18 cellular contexts compared by ENCODE assay signal in genomic region chr1:101219919-101220695, GRCh38. TPM values are rescaled to one million over a fixed set of nuclear protein-coding genes. Genes with fewer than 3 reads are reported as not detected.
DNase-seq lines count a peak whose midpoint lies in the region; ATAC-seq and TF ChIP-seq lines count a peak whose summit lies in the region.
"Had no signal": no experiment of that assay in that cellular context is flagged by ENCODE, and none has a peak within 500 bp of the region (broad histone marks: within the 10 kb centered on the region; RNA-seq: fewer than 3 reads in every experiment).

No MANE protein-coding gene starts in this region.

- dilution Hi-C loops in IMR-90 (cut with HindIII; ENCODE audit: low sequenced_read_pairs, unreplicated experiment), result no loop called here

- no peak overlapping the region for H2BK20ac ChIP-seq in IMR-90 (ENCODE audit: low read depth, low read length)

- H3K27ac ChIP-seq in IMR-90 (ENCODE audit: insufficient read depth, low read length), result no peak overlapping the region
- H3K27ac ChIP-seq: testis had no signal

- peak; percentile 46 for DNase-seq in NCI-H748 (lab: John Stamatoyannopoulos, UW; ENCODE audit: unreplicated experiment)
- no peak for DNase-seq in NCI-H748 treated with DMSO at 0.1 percent for 48 hours (lab: John Stamatoyannopoulos, UW)
- no peak for DNase-seq in IMR-90
- peak; percentile 21 for DNase-seq in choroid plexus epithelial cell (ENCODE audit: low read depth)
- peak; percentile 8 for DNase-seq in midbrain (lab: John Stamatoyannopoulos, UW)
- DNase-seq: activated B cell treated with CpG ODN at 0.5 μM for 24 hours; activated CD8-positive, alpha-beta T cell treated with anti-CD3 and anti-CD28 coated beads, Interleukin-2, amount 10 ng/mL, durations not matched to agents 7 days and 5 days; activated T-cell treated with anti-CD3 and anti-CD28 coated beads, Interleukin-2, amount 50 U/mL, for 24 hours; CD8-positive, alpha-beta T cell; hippocampal formation; mammary epithelial cell; NCI-H510A treated with DMSO at 0.1 percent for 48 hours; T-helper 17 cell; testis had no signal

- H4K20me1 ChIP-seq in IMR-90 (ENCODE audit: insufficient read depth, low read length), result no peaks in the 10 kb centered on the region

- no peak overlapping the region for H2BK15ac ChIP-seq in IMR-90 (ENCODE audit: low read depth, low read length)

- no peak overlapping the region for H2BK5ac ChIP-seq in IMR-90 (ENCODE audit: low read depth, low read length, poor library complexity, severe bottlenecking)

- H3K4me3 ChIP-seq in IMR-90 (ENCODE audit: insufficient read depth, low read depth, low read length), result no peak overlapping the region
- no peak overlapping the region for H3K4me3 ChIP-seq in choroid plexus epithelial cell (ENCODE audit: low read depth, low read length)
- H3K4me3 ChIP-seq: testis had no signal

- ATAC-seq in IMR-90 (ENCODE audit: low read depth) (no peak), GM18861 (IDR thresholded peaks at IDR 0.05; ENCODE audit: unreplicated experiment) (no peak), GM21723 (IDR thresholded peaks at IDR 0.05; ENCODE audit: unreplicated experiment) (no peak)
- ATAC-seq: activated CD8-positive, alpha-beta T cell treated with anti-CD3 and anti-CD28 coated beads, Interleukin-2, amount 10 ng/mL, durations not matched to agents 7 days and 5 days; CD8-positive, alpha-beta T cell; sciatic nerve; T-helper 17 cell had no signal

- no peaks in the 10 kb centered on the region for H3K4me1 ChIP-seq in IMR-90 (ENCODE audit: control insufficient read depth, insufficient read depth, low read length)
- H3K4me1 ChIP-seq: testis had no signal

- no peak overlapping the region for H3K9ac ChIP-seq in IMR-90 (ENCODE audit: low read depth, low read length)

- H2AK5ac ChIP-seq in IMR-90 (ENCODE audit: low read depth, low read length), result no peak overlapping the region

- no peak for TF ChIP-seq POLR2A in IMR-90 (IDR thresholded peaks at IDR 0.05; ENCODE audit: low read depth, low read length)

- H2BK120ac ChIP-seq in IMR-90 (ENCODE audit: low read depth, low read length), result no peak overlapping the region

- H2AFZ ChIP-seq in IMR-90 (replicated peaks; ENCODE audit: low read length, poor library complexity), result peak overlapping the region; percentile 23

- TF ChIP-seq CTCF in IMR-90 (conservative IDR thresholded peaks at IDR 0.05; ENCODE audit: low read depth, low read length) (no peak), choroid plexus epithelial cell (conservative IDR thresholded peaks at IDR 0.05; ENCODE audit: low read depth, low read length) (no peak)

- H3K9me1 ChIP-seq in IMR-90 (ENCODE audit: insufficient read depth, low read length), result no peaks in the 10 kb centered on the region

- H3K23ac ChIP-seq in IMR-90 (ENCODE audit: low read depth, low read length), result no peak overlapping the region

- H4K91ac ChIP-seq in IMR-90 (ENCODE audit: insufficient read depth, low read depth, low read length), result no peak overlapping the region

- in situ Hi-C loops in IMR-90 (cut with MboI; ENCODE audit: low sequenced_read_pairs), result no loop called here

- no peak overlapping the region for H3K14ac ChIP-seq in IMR-90 (replicated peaks; ENCODE audit: low read depth, low read length)

- POLR2A ChIA-PET in IMR-90 (lab: Charles Lee; ENCODE audit: unreplicated experiment), result no interaction called here

- intact Hi-C loops in IMR-90 (cut with micrococcal nuclease), result no loop called here

- H4K5ac ChIP-seq in IMR-90 (ENCODE audit: low read depth, low read length), result no peak overlapping the region

- CTCF ChIA-PET in IMR-90 (lab: Yijun Ruan, JAX), result no interaction called here

- no peaks in the 10 kb centered on the region for H3K27me3 ChIP-seq in IMR-90 (ENCODE audit: control insufficient read depth, insufficient read depth, low read length)
- H3K27me3 ChIP-seq: testis had no signal

- no peak overlapping the region for H3K56ac ChIP-seq in IMR-90 (ENCODE audit: extremely low read depth, insufficient read depth, low read length)

- no peaks in the 10 kb centered on the region for H3K9me3 ChIP-seq in IMR-90 (ENCODE audit: control insufficient read depth, insufficient read depth, low read length)
- H3K9me3 ChIP-seq: testis had no signal

- H3K36me3 ChIP-seq in IMR-90 (ENCODE audit: control insufficient read depth, insufficient read depth, low read length), result no peaks in the 10 kb centered on the region

- H3K4ac ChIP-seq in IMR-90 (ENCODE audit: low read depth, low read length), result no peak overlapping the region

- no peak overlapping the region for H3K4me2 ChIP-seq in IMR-90 (ENCODE audit: low read depth, low read length)

- H4K8ac ChIP-seq in IMR-90 (ENCODE audit: low read depth in 2 of 2, low read length in 2 of 2), result no peak overlapping the region

- WGBS in IMR-90 (ENCODE audit: extremely low coverage in 2 of 2, insufficient read length in 1 of 2), 2 experiments, result 83% methylated on average over 1 of the region's 11 CpGs; no CpG with 5 or more reads in 1 of the 2 experiments

- no TSS peak for BruUV-seq in IMR-90 (replicated peaks; lab: Mats Ljungman, UMichigan)

- TF ChIP-seq RAD21 in IMR-90 (IDR thresholded peaks at IDR 0.05; ENCODE audit: low read length), result no peak

- no peaks in the 10 kb centered on the region for H3K79me1 ChIP-seq in IMR-90 (ENCODE audit: low read depth in 1 of 2, low read length in 2 of 2)

- H3K18ac ChIP-seq in IMR-90 (ENCODE audit: low read depth, low read length), result no peak overlapping the region

- H2AK9ac ChIP-seq in IMR-90 (replicated peaks; ENCODE audit: low read depth, low read length, poor library complexity), result no peak overlapping the region

TF ChIP-seq in IMR-90, 13 proteins besides CTCF, POLR2A, EP300 and RAD21:
- TF ChIP-seq ELK1 (IDR thresholded peaks at IDR 0.05; ENCODE audit: borderline replicate concordance, low read depth, low read length) (no peak), NFE2L2 (IDR thresholded peaks at IDR 0.05; ENCODE audit: low read depth, low read length) (no peak), SMC3 (IDR thresholded peaks at IDR 0.05; ENCODE audit: low read depth, low read length) (no peak), MAFK (IDR thresholded peaks at IDR 0.05; ENCODE audit: low read depth, low read length) (no peak), USF2 (IDR thresholded peaks at IDR 0.05; ENCODE audit: low read depth, low read length) (no peak), RFX5 (IDR thresholded peaks at IDR 0.05; ENCODE audit: low read depth, low read length) (no peak)
TF ChIP-seq in IMR-90: peak in this region for 0.

RNA-seq across cellular contexts. Expression of gene S1PR1, which starts 16.7 kb away (rescaled TPM):
- total RNA-seq in IMR-90 (2012; rRNA removed), result 12.5 and 12.9 TPM in 2 replicates
- polyA plus RNA-seq in IMR-90 (2012; rRNA removed), result 14.1 and 15.6 TPM in 2 replicates
- polyA plus RNA-seq in IMR-90 (2012; cell fraction: cytosol; rRNA removed), result 6.3 and 10.1 TPM in 2 replicates
- polyA plus RNA-seq in IMR-90 (2012; cell fraction: nucleus; rRNA removed; ENCODE audit: low replicate concordance), result 6.1 TPM in 2 replicates
- total RNA-seq: osteocyte had no signal

Comparison
In these comparisons a context has a peak if more than half of its experiments do, and no peak if none do; other contexts are left out.
1. DNase-seq: peak in NCI-H748 (single experiment), choroid plexus epithelial cell (single experiment) and midbrain (single experiment); none in NCI-H748 treated with DMSO at 0.1 percent for 48 hours (single experiment) and IMR-90 (single experiment).